9 cellular contexts compared by ENCODE assay signal in genomic region chr2:3651686-3652516, GRCh38. TPM values are rescaled to one million over a fixed set of nuclear protein-coding genes. Genes with fewer than 3 reads are reported as not detected.
DNase-seq lines count a peak whose midpoint lies in the region; ATAC-seq and TF ChIP-seq lines count a peak whose summit lies in the region.
"Had no signal": no experiment of that assay in that cellular context is flagged by ENCODE, and none has a peak within 500 bp of the region (broad histone marks: within the 10 kb centered on the region; RNA-seq: fewer than 3 reads in every experiment).

No MANE protein-coding gene starts in this region.

- H3K9ac ChIP-seq in iPS-20b (ENCODE audit: low read depth, low read length) (peak overlapping the region; percentile 89; the same call in 1 of the 2 replicates), smooth muscle cell (ENCODE audit: low read depth) (no peak overlapping the region)

- peak overlapping the region; percentile 96 for H3K4me3 Mint-ChIP-seq in T-helper 17 cell

- H4K20me1 ChIP-seq in smooth muscle cell (ENCODE audit: low read depth), result no peaks in the 10 kb centered on the region

- ATAC-seq in GM21717 (IDR thresholded peaks at IDR 0.05; ENCODE audit: unreplicated experiment) (peak; percentile 81), T-helper 17 cell (peak; percentile 78)

- peaks cover 3% of the 10 kb centered on the region for H3K36me3 Mint-ChIP-seq in T-helper 17 cell (ENCODE audit: low read depth)

- H3F3A ChIP-seq in smooth muscle cell (ENCODE audit: low read depth), result no peaks in the 10 kb centered on the region

- peak overlapping the region; percentile 77 for H3K27ac Mint-ChIP-seq in T-helper 17 cell

- TF ChIP-seq CTCF in LNCaP clone FGC (IDR thresholded peaks at IDR 0.05; ENCODE audit: control insufficient read depth, extremely low read depth, insufficient read depth) (no peak), smooth muscle cell (IDR thresholded peaks at IDR 0.05; ENCODE audit: borderline replicate concordance, insufficient read depth, poor library complexity, severe bottlenecking) (no peak)

- H3K4me3 ChIP-seq in LNCaP clone FGC (ENCODE audit: low read depth, low read length), result no peak overlapping the region
- peak overlapping the region; percentile 72 for H3K4me3 ChIP-seq in iPS-20b (ENCODE audit: low read length)
- H3K4me3 ChIP-seq in smooth muscle cell, result peak overlapping the region; percentile 30
- H3K4me3 ChIP-seq: SK-N-MC had no signal

- 39% methylated on average over 34 of the region's 42 CpGs for WGBS in smooth muscle cell (ENCODE audit: low lambda C conversion rate)

- peak overlapping the region; percentile 77 for H3K27ac ChIP-seq in iPS-20b (ENCODE audit: low read length)
- H3K27ac ChIP-seq in smooth muscle cell (ENCODE audit: low read depth), result no peak overlapping the region
- H3K27ac ChIP-seq: SK-N-MC had no signal

- peak; percentile 90 for DNase-seq in DMS79 treated with DMSO at 0.1 percent for 48 hours (lab: John Stamatoyannopoulos, UW)
- DNase-seq in LNCaP clone FGC (ENCODE audit: low read depth), result peak; percentile 48
- peak; percentile 23 to 44 (median 32) for DNase-seq in T-helper 17 cell
- DNase-seq in astrocyte of the hippocampus (ENCODE audit: low read depth, low spot score), result peak; percentile 64
- DNase-seq in smooth muscle cell (lab: John Stamatoyannopoulos, UW; ENCODE audit: unreplicated experiment), result no peak
- no peak for DNase-seq in A172 (ENCODE audit: low spot score)

- H3K9me3 ChIP-seq in T-helper 17 cell (ENCODE audit: control insufficient read depth, low read length, poor library complexity, severe bottlenecking) (no peaks in the 10 kb centered on the region), iPS-20b (ENCODE audit: insufficient read depth, low read depth, low read length) (no peaks in the 10 kb centered on the region), smooth muscle cell (replicated peaks; ENCODE audit: low read depth) (no peaks in the 10 kb centered on the region)

- peak overlapping the region; percentile 58 for H2AFZ ChIP-seq in smooth muscle cell (ENCODE audit: low read depth)

- H3K27me3 Mint-ChIP-seq in T-helper 17 cell, result no peaks in the 10 kb centered on the region

- H3K36me3 ChIP-seq in iPS-20b (ENCODE audit: insufficient read depth, low read depth, low read length) (no peaks in the 10 kb centered on the region), smooth muscle cell (ENCODE audit: low read depth) (no peaks in the 10 kb centered on the region)

- peak overlapping the region; percentile 80 for H3K4me2 ChIP-seq in smooth muscle cell

- peaks cover 14% of the 10 kb centered on the region for H3K4me1 Mint-ChIP-seq in T-helper 17 cell

- H3K4me1 ChIP-seq in iPS-20b (ENCODE audit: insufficient read depth, low read length) (peaks cover 4% of the 10 kb centered on the region; the same call in 1 of the 2 replicates), smooth muscle cell (ENCODE audit: low read depth) (peaks cover 13% of the 10 kb centered on the region)

- H3K79me2 ChIP-seq in smooth muscle cell (ENCODE audit: low read depth), result no peaks in the 10 kb centered on the region

- no peaks in the 10 kb centered on the region for H3K27me3 ChIP-seq in iPS-20b (ENCODE audit: insufficient read depth, low read length)
- no peaks in the 10 kb centered on the region for H3K27me3 ChIP-seq in smooth muscle cell (ENCODE audit: low read depth)

RNA-seq across cellular contexts. Expression of gene ALLC, which starts 6.1 kb away (rescaled TPM):
- total RNA-seq in T-helper 17 cell (not detected), smooth muscle cell (not detected in 2 replicates)
- polyA plus RNA-seq in smooth muscle cell, result not detected in 2 replicates
- total RNA-seq in A172 (2014; rRNA removed; shearing (Covaris generic)), result not detected in 2 replicates

RNA-seq across cellular contexts. Expression of gene DCDC2C, which starts 51.5 kb away (rescaled TPM):
- not detected for total RNA-seq in T-helper 17 cell
- not detected in 2 replicates for total RNA-seq in smooth muscle cell
- not detected in 2 replicates for polyA plus RNA-seq in smooth muscle cell
- total RNA-seq in A172 (2014; rRNA removed; shearing (Covaris generic)), result not detected in 2 replicates

RNA-seq across cellular contexts. Expression of gene COLEC11, which starts 57.0 kb away (rescaled TPM):
- total RNA-seq in T-helper 17 cell (not detected), smooth muscle cell (18.1 and 24.9 TPM in 2 replicates)
- polyA plus RNA-seq in smooth muscle cell, result 24.0 and 30.8 TPM in 2 replicates
- total RNA-seq in A172 (2014; rRNA removed; shearing (Covaris generic)), result 0.17 TPM in 1 of 2 replicates, not detected in the other

Comparison
In these comparisons a context has a peak if more than half of its experiments do, and no peak if none do; other contexts are left out.
1. DNase-seq: peak in DMS79 treated with DMSO at 0.1 percent for 48 hours (single experiment), LNCaP clone FGC (single experiment), T-helper 17 cell (3 of 3) and astrocyte of the hippocampus (single experiment); none in smooth muscle cell (single experiment) and A172 (single experiment).
2. RNA of gene COLEC11, which starts 57.0 kb away (total RNA-seq): 18.1 to 24.9 TPM in smooth muscle cell; 0.17 TPM in A172 and not detected in T-helper 17 cell; every median in the first group is over 10 times any median in the second.